Comparison of ENCODE assay signal across 12 cellular contexts in genomic region chr16:75043175-75043937, GRCh38. TPM values are rescaled to one million over a fixed set of nuclear protein-coding genes. Genes with fewer than 3 reads are reported as not detected.
DNase-seq lines count a peak whose midpoint lies in the region; ATAC-seq and TF ChIP-seq lines count a peak whose summit lies in the region.
"Had no signal": no experiment of that assay in that cellular context is flagged by ENCODE, and none has a peak within 500 bp of the region (broad histone marks: within the 10 kb centered on the region; RNA-seq: fewer than 3 reads in every experiment).

No MANE protein-coding gene starts in this region.

- H3K27ac Mint-ChIP-seq in type B pancreatic cell = no peak overlapping the region

- no peaks in the 10 kb centered on the region for H3K27me3 Mint-ChIP-seq in type B pancreatic cell

- H3K27me3 ChIP-seq in thoracic aorta (replicated peaks; ENCODE audit: insufficient read depth) = no peaks in the 10 kb centered on the region

- peak overlapping the region; percentile 53 to 68 for H3K27ac ChIP-seq in thoracic aorta

- peaks cover 5% of the 10 kb centered on the region for H3K4me1 Mint-ChIP-seq in type B pancreatic cell (ENCODE audit: unreplicated experiment)

- H3K4me3 Mint-ChIP-seq in type B pancreatic cell = no peak overlapping the region

- H3K4me3 ChIP-seq in thoracic aorta = no peak overlapping the region

- peak; percentile 65 for ATAC-seq in HG03139 (IDR thresholded peaks at IDR 0.05; ENCODE audit: unreplicated experiment)
- ATAC-seq in thoracic aorta (ENCODE audit: insufficient number of reproducible peaks, low FRiP score, low read depth) = no peak
- no peak for ATAC-seq in HG02571 (IDR thresholded peaks at IDR 0.05; ENCODE audit: unreplicated experiment)
- ATAC-seq: HCT116 had no signal

- DNase-seq in SKM-1 treated with dmso at 0.1 percent for 144 hours (lab: John Stamatoyannopoulos, UW; ENCODE audit: unreplicated experiment) (peak; percentile 56), SKM-1 (lab: John Stamatoyannopoulos, UW; ENCODE audit: unreplicated experiment) (no peak), cerebellar cortex (ENCODE audit: low spot score) (peak; percentile 62), thoracic aorta (ENCODE audit: low spot score) (no peak), type B pancreatic cell (ENCODE audit: extremely low spot score, unreplicated experiment) (no peak)
- no peak for DNase-seq in stimulated activated CD4-positive, alpha-beta T cell treated with anti-CD3 and anti-CD28 coated beads, Interleukin-4, amount 100 ng/mL, for 4 hours
- DNase-seq: ACHN; activated naive CD4-positive, alpha-beta T cell treated with anti-CD3 and anti-CD28 coated beads, Interleukin-2, amount 50 U/mL, for 16 hours; stimulated activated CD4-positive, alpha-beta T cell treated with anti-CD3 and anti-CD28 coated beads, Interleukin-15, amount 100 ng/mL, for 24 hours had no signal

- H3K9me3 Mint-ChIP-seq in type B pancreatic cell = no peaks in the 10 kb centered on the region

- TF ChIP-seq CTCF in thoracic aorta (IDR thresholded peaks at IDR 0.05) = no peak
- TF ChIP-seq CTCF in type B pancreatic cell (conservative IDR thresholded peaks at IDR 0.05) = no peak

- no peaks in the 10 kb centered on the region for H3K36me3 ChIP-seq in thoracic aorta

- H3K36me3 Mint-ChIP-seq in type B pancreatic cell = peaks cover 12% of the 10 kb centered on the region

- H3K4me1 ChIP-seq in thoracic aorta (ENCODE audit: control insufficient read depth in 1 of 2, low read depth in 2 of 2) = peaks cover 31 to 52% of the 10 kb centered on the region in 2 donors

- H3K9me3 ChIP-seq in thoracic aorta = peaks cover under 1% of the 10 kb centered on the region

RNA-seq across cellular contexts. Expression of gene ZNRF1, which starts 44.5 kb away (rescaled TPM):
- total RNA-seq in thoracic aorta (10 to 100 TPM; 16.9 to 27.1 TPM), type B pancreatic cell (ENCODE audit: low replicate concordance) (38.4 and 49.2 TPM in 2 replicates)

RNA-seq across cellular contexts. Expression of gene WDR59, which starts 58.4 kb away (rescaled TPM):
- 10 to 100 TPM; 28.8 to 36.8 TPM for total RNA-seq in thoracic aorta
- 85.9 and 88.9 TPM in 2 replicates for total RNA-seq in type B pancreatic cell (ENCODE audit: low replicate concordance)

Comparison
In these comparisons a context has a peak if more than half of its experiments do, and no peak if none do; other contexts are left out.
1. DNase-seq: peak in SKM-1 treated with dmso at 0.1 percent for 144 hours (single experiment) and cerebellar cortex (single experiment); none in SKM-1 (single experiment), thoracic aorta (single experiment), type B pancreatic cell (single experiment) and stimulated activated CD4-positive, alpha-beta T cell treated with anti-CD3 and anti-CD28 coated beads, Interleukin-4, amount 100 ng/mL, for 4 hours (0 of 2).